In the genomic region with DNA sequence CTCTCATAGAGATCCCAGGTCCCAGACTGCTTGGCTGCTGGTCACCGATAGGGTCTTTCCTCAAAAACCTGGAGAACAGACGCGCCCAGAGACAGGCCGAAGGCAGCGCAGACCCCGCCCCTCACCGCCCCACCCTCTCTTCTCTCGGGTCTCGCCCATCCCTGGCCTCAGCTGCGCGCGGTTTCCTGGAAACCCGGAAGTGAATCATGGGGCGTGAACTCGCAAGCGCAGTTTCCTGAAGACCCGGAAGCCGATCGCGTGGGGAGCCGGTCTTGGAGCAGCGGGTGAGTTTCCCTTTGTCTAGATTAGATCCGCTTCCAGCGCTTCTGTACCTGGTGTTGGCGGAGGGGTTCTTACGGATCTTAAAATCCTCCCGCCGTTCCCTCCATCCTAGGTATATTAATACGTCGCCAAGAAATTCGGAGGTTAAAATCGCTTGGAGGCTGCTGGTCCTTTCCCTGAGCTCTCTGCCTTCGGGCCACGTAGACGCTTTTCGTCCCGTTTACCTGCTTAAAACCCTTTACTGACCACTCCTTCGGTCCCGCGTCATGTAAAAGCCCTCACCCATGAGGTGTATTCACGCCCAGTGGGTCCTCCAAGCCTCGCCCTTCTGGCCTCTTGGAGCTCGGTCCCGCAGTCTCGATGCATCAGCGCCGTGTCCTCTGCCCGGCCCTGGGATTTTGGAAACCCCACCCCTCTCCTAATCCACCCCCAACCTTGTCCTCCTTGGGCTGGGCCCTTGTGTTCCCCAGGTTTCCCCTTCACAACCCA, we compare ENCODE assay signal across 8 cellular contexts. TPM values are rescaled to one million over a fixed set of nuclear protein-coding genes. Genes with fewer than 3 reads are reported as not detected.
DNase-seq lines count a peak whose midpoint lies in the region; ATAC-seq, FAIRE-seq and TF ChIP-seq lines count a peak whose summit lies in the region.

A gene (plus strand): TSS at position 230 of the 771 bp plus-strand sequence. CDS start 48,293 bp downstream, outside the sequence.

- H3K27ac ChIP-seq in parathyroid adenoma (no peak within 1 kb of the TSS), suprapubic skin (no peak within 1 kb of the TSS)

- peak; percentile 92 for DNase-seq in DMS53 (lab: John Stamatoyannopoulos, UW)
- peak; percentile 93 for DNase-seq in RPMI7951 (ENCODE audit: low read depth)
- peak; percentile 64 for DNase-seq in activated naive CD4-positive, alpha-beta T cell treated with Interleukin-2 at 50 U/mL for 16 hours
- peak; percentile 24 for DNase-seq in germinal center (ENCODE audit: low spot score)
- DNase-seq in suprapubic skin (ENCODE audit: low spot score in 2 of 2): peak; percentile 81 to 85
- no peak for DNase-seq in RCC 7860 (ENCODE audit: low spot score)

- H3K4me1 ChIP-seq in parathyroid adenoma (no peaks in the 10 kb centered on the region), suprapubic skin (peaks cover 6% of the 10 kb centered on the region)

- no peak for TF ChIP-seq POLR2A in suprapubic skin (IDR thresholded peaks at IDR 0.05)

- H3K79me2 ChIP-seq in parathyroid adenoma: no peaks in the 10 kb centered on the region

- TF ChIP-seq CTCF in parathyroid adenoma (IDR thresholded peaks at IDR 0.05): no peak
- no peak for TF ChIP-seq CTCF in suprapubic skin (IDR thresholded peaks at IDR 0.05)

- H3K4me2 ChIP-seq in parathyroid adenoma (ENCODE audit: low read length): peak within 1 kb of the TSS; percentile 65

- peak within 1 kb of the TSS; percentile 33 for H2AFZ ChIP-seq in parathyroid adenoma

- H3K27me3 ChIP-seq in parathyroid adenoma (ENCODE audit: control insufficient read depth, insufficient read depth, low read length) (no peaks in the 10 kb centered on the region), suprapubic skin (peaks cover 5% of the 10 kb centered on the region)

- WGBS in suprapubic skin: 2% methylated on average over 44 of the region's 48 CpGs

- TF ChIP-seq EP300 in suprapubic skin (IDR thresholded peaks at IDR 0.05): no peak

- no peak for FAIRE-seq in RCC 7860 (lab: Jason Lieb, UNC)

- H3K9me3 ChIP-seq in parathyroid adenoma (ENCODE audit: control insufficient read depth, low read length) (no peaks in the 10 kb centered on the region), suprapubic skin (peaks cover 51% of the 10 kb centered on the region)

- no peak within 1 kb of the TSS for H3K9ac ChIP-seq in parathyroid adenoma

- peaks cover under 1% of the 10 kb centered on the region for H3K36me3 ChIP-seq in parathyroid adenoma (ENCODE audit: control insufficient read depth, insufficient read depth, low read length)
- H3K36me3 ChIP-seq in suprapubic skin: peaks cover 20% of the 10 kb centered on the region

- H3K4me3 ChIP-seq in parathyroid adenoma (ENCODE audit: low read depth, low read length) (peak within 1 kb of the TSS; percentile 68), suprapubic skin (peak within 1 kb of the TSS; percentile 55)

- no peak for ATAC-seq in GM21786 (IDR thresholded peaks at IDR 0.05; ENCODE audit: unreplicated experiment)

RNA-seq across cellular contexts. Expression of the gene that starts here (rescaled TPM):
- total RNA-seq in RPMI7951 (2014; rRNA removed; shearing (Covaris generic)): 0.78 and 1.6 TPM in 2 replicates
- total RNA-seq in suprapubic skin: 1 to 10 TPM in 1 of 4 donors, under 1 TPM in 3; 0.38 to 1.0 (median 0.64) TPM
